In genomic region chr6:135904666-135905065, GRCh38 we compare ENCODE assay signal across 1 cellular context.
A peak's percentile ranks its signal among the peaks of the same experiment; 100 is the strongest.
TF ChIP-seq lines count a peak whose summit lies in the region.

No MANE protein-coding gene starts in this region.

TF ChIP-seq in IMR-90, 13 proteins besides CTCF, POLR2A, EP300 and RAD21:
- TF ChIP-seq CHD1 (IDR thresholded peaks at IDR 0.05; ENCODE audit: low read depth, low read length) (no peak), MAZ (IDR thresholded peaks at IDR 0.05; ENCODE audit: borderline replicate concordance, low read depth, low read length) (no peak), FOS (IDR thresholded peaks at IDR 0.05; ENCODE audit: low read depth, low read length) (0 out of 2 replicates have a peak, but pooled peaks have one; percentile 9)
